10 cellular contexts compared by ENCODE assay signal in the genomic region with DNA sequence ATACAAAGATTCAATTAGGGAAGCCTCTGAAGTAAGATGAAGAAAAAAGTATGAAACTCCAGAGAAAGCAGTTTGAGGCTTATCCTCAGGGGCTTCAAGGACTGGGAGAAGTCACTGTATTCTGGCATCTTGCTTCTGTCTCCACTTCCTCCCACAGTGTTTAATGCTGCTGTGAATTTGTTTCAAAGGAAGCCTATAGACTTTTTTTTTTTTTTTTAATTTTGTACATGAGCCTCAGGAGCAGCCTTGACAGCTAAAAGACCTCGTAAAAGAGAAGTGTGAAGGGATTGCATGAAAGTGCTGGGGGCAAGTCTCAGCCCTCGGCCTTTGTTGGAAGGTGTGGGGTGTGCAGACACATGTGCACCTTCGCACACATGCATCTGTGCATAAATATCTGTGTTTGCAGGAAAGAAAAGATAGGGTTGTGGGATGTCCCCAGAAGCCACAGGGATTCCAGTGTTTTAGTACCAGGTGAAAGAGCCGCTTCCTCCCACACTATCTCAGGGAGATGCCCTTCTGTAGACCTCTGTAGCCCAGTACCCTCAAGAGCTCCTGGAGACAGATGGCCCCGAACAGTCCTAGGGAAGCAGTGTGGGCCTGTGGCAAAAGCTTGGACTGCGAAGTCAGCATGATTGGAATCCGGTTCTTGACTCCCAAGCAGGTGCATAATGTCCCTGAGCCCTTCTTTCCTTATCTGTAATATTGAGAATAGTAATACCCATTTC.
DNase-seq lines count a peak whose midpoint lies in the region; ATAC-seq and TF ChIP-seq lines count a peak whose summit lies in the region.
"Had no signal": no experiment of that assay in that cellular context is flagged by ENCODE, and none has a peak within 500 bp of the region (broad histone marks: within the 10 kb centered on the region; RNA-seq: fewer than 3 reads in every experiment).

No MANE protein-coding gene starts in this region.

- H3K79me2 ChIP-seq in hepatocyte: peaks cover 7% of the 10 kb centered on the region

- H3K4me3 ChIP-seq in hepatocyte (no peak overlapping the region), spleen (no peak overlapping the region)

- no peak for TF ChIP-seq CTCF in HFFc6 (IDR thresholded peaks at IDR 0.05)
- no peak for TF ChIP-seq CTCF in hepatocyte (IDR thresholded peaks at IDR 0.05; ENCODE audit: poor library complexity)
- TF ChIP-seq CTCF in spleen (IDR thresholded peaks at IDR 0.05 in 8 of 11, conservative IDR thresholded peaks at IDR 0.05 in 3 of 11): no peak

- H3K4me1 ChIP-seq in hepatocyte (ENCODE audit: insufficient read depth) (peaks cover 8% of the 10 kb centered on the region), spleen (peaks cover 29 to 74% (median 55%) of the 10 kb centered on the region in 6 donors)

- CTCF ChIA-PET in T-cell (lab: Charles Lee): no interaction called here
- CTCF ChIA-PET in activated CD4-positive, alpha-beta T cell treated with anti-CD3 and anti-CD28 coated beads, Interleukin-2, amount 10 ng/mL, durations not matched to agents 7 days and 5 days (lab: Charles Lee): interaction anchor here (0.9 kb wide), 2 partner anchors 12 to 15 kb away, joined by 3 read pairs; no protein-coding TSS in a partner anchor

- H4K20me1 ChIP-seq in hepatocyte (ENCODE audit: insufficient read depth, poor library complexity, severe bottlenecking): no peaks in the 10 kb centered on the region

- H3K27me3 Mint-ChIP-seq in HFFc6 (ENCODE audit: insufficient read depth): 0 out of 2 replicates have a peak, but pooled peaks cover 2% of the 10 kb centered on the region
- no peaks in the 10 kb centered on the region for H3K27me3 Mint-ChIP-seq in T-cell
- H3K27me3 Mint-ChIP-seq in activated CD4-positive, alpha-beta T cell treated with anti-CD3 and anti-CD28 coated beads, Interleukin-2, amount 10 ng/mL, durations not matched to agents 7 days and 5 days: no peaks in the 10 kb centered on the region

- H3K4me1 Mint-ChIP-seq in HFFc6 (ENCODE audit: low read depth): peaks cover 66% of the 10 kb centered on the region
- H3K4me1 Mint-ChIP-seq in T-cell: peaks cover 39 to 53% (median 40%) of the 10 kb centered on the region in 3 donors
- H3K4me1 Mint-ChIP-seq in activated CD4-positive, alpha-beta T cell treated with anti-CD3 and anti-CD28 coated beads, Interleukin-2, amount 10 ng/mL, durations not matched to agents 7 days and 5 days: peaks cover 40% of the 10 kb centered on the region

- H3K27ac Mint-ChIP-seq in HFFc6 (peak overlapping the region; percentile 66; the same call in 1 of the 2 replicates), T-cell (peak overlapping the region; percentile 31 to 83)
- no peak overlapping the region for H3K27ac Mint-ChIP-seq in activated CD4-positive, alpha-beta T cell treated with anti-CD3 and anti-CD28 coated beads, Interleukin-2, amount 10 ng/mL, durations not matched to agents 7 days and 5 days

- H3K4me3 Mint-ChIP-seq in HFFc6 (peak overlapping the region; percentile 43), T-cell (peak overlapping the region in 1 of 3 donors; percentile 26)
- no peak overlapping the region for H3K4me3 Mint-ChIP-seq in activated CD4-positive, alpha-beta T cell treated with anti-CD3 and anti-CD28 coated beads, Interleukin-2, amount 10 ng/mL, durations not matched to agents 7 days and 5 days

- H3K27me3 ChIP-seq in hepatocyte (no peaks in the 10 kb centered on the region), spleen (replicated peaks in 1 of 7) (no peaks in the 10 kb centered on the region)

- ATAC-seq in T-cell (replicated peaks in 1 of 4): no peak

- H3K36me3 Mint-ChIP-seq in HFFc6 (ENCODE audit: low read depth) (peaks cover 9% of the 10 kb centered on the region; the same call in 1 of the 2 replicates), T-cell (peaks cover 44% of the 10 kb centered on the region)
- H3K36me3 Mint-ChIP-seq in activated CD4-positive, alpha-beta T cell treated with anti-CD3 and anti-CD28 coated beads, Interleukin-2, amount 10 ng/mL, durations not matched to agents 7 days and 5 days (ENCODE audit: low read depth): peaks cover 51% of the 10 kb centered on the region

- H3K9me3 Mint-ChIP-seq in HFFc6 (no peaks in the 10 kb centered on the region), T-cell (no peaks in the 10 kb centered on the region)
- no peaks in the 10 kb centered on the region for H3K9me3 Mint-ChIP-seq in activated CD4-positive, alpha-beta T cell treated with anti-CD3 and anti-CD28 coated beads, Interleukin-2, amount 10 ng/mL, durations not matched to agents 7 days and 5 days

- peak overlapping the region; percentile 70 for H3K27ac ChIP-seq in hepatocyte
- peak overlapping the region in 5 of 8 donors; percentile 1 to 54 (median 29) for H3K27ac ChIP-seq in spleen

- H3K36me3 ChIP-seq in hepatocyte (replicated peaks; ENCODE audit: insufficient read depth, low read depth) (no peaks in the 10 kb centered on the region), spleen (peaks cover 0 to 67% (median 0%) of the 10 kb centered on the region in 6 donors)

- no peak overlapping the region for H3K4me2 ChIP-seq in hepatocyte

- no peak for TF ChIP-seq POLR2A in spleen (IDR thresholded peaks at IDR 0.05)

- intact Hi-C loops in spleen (cut with DNase I; ENCODE audit: low total_unique reads): no loop called here

- POLR2A ChIA-PET in T-cell (lab: Charles Lee): interaction anchor here in 1 of 2 donors (0.6 kb wide), 1 partner anchor 785 kb away, joined by 3 read pairs; no protein-coding TSS in a partner anchor
- POLR2A ChIA-PET in activated CD4-positive, alpha-beta T cell treated with anti-CD3 and anti-CD28 coated beads, Interleukin-2, amount 10 ng/mL, durations not matched to agents 7 days and 5 days (lab: Charles Lee): no interaction called here

- no peak overlapping the region for H2AFZ ChIP-seq in hepatocyte

- WGBS in hepatocyte (ENCODE audit: low lambda C conversion rate, missing lambda C conversion rate): 94% methylated on average over 7 of the region's 7 CpGs
- WGBS in spleen, 5 donors: 69 to 76% (median 69%) methylated on average over 6 to 7 of the region's 7 CpGs

- no peaks in the 10 kb centered on the region for H3K9me3 ChIP-seq in hepatocyte (ENCODE audit: low read depth)
- H3K9me3 ChIP-seq in spleen: no peaks in the 10 kb centered on the region

- H3K9me2 ChIP-seq in hepatocyte (replicated peaks; ENCODE audit: insufficient read depth): no peaks in the 10 kb centered on the region

- DNase-seq in HFFc6: no peak
- DNase-seq in T-cell: no peak
- DNase-seq in hepatocyte (ENCODE audit: low spot score): no peak
- DNase-seq in spleen: no peak
- no peak for DNase-seq in activated gamma-delta T cell (lab: John Stamatoyannopoulos, UW)
- DNase-seq in activated CD4-positive, alpha-beta T cell treated with anti-CD3 and anti-CD28 coated beads, Interleukin-2, amount 10 ng/mL, durations not matched to agents 7 days and 5 days: no peak
- no peak for DNase-seq in HuH-7 (ENCODE audit: low spot score)
- DNase-seq in NCI-H345 (lab: John Stamatoyannopoulos, UW): no peak
- DNase-seq: activated CD8-positive, alpha-beta memory T cell treated with anti-CD3 and anti-CD28 coated beads, Interleukin-2, amount 50 U/mL, for 4 hours; NK-92 treated with Interleukin-12 subunit alpha and Interleukin-12 subunit beta, amount 100 ng/mL, for 24 hours had no signal
